ENCODE assay signal across 8 cellular contexts in the genomic region with DNA sequence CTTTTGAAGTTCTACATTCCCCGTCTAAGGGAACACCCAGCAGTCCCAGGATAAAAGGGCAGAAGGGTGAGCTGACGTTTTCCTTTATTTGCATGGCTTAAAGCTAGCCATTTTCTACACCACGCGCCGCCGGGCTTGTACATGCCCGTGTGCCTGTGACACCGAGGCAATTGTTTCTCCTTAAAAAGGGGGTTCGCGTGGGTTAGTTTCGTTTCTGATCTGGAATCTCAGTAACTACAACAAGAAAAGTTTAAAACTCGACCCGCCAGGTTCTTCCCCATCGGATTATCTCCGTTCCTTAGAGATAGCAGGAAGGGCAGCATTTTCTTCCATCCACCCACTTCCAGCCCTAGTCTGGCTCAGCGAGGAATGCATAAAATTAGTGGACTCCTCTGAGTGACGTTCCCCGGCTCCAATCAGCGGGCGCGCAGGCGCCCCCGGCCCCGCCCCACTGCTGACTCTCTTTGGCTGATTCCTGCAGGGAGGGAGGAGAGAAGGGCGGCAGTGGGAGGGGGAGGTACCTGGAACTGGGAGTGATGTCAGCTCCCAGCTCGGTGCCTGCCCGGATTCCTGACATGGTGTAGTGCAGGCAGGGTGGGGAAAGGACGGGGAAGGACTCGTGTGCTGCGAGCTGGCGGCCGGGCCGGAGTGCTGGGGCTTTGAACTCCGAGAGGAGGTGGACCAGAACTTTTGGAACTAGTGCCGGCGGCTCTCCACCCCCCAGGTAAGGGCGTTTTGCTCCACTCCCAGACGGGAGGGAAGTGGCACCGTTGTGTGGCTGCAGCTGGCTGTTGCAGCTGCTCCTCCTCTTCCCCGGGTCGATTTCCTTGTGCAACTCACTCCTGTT. TPM values are rescaled to one million over a fixed set of nuclear protein-coding genes. Genes with fewer than 3 reads are reported as not detected.
DNase-seq lines count a peak whose midpoint lies in the region; ATAC-seq and TF ChIP-seq lines count a peak whose summit lies in the region.

A gene (plus strand): TSS at position 565 of the 847 bp plus-strand sequence. CDS start 109,191 bp downstream, outside the sequence.

- H3K4me2 ChIP-seq in BLaER1: peak within 1 kb of the TSS; percentile 84

- H3K9ac ChIP-seq in BLaER1 (peak within 1 kb of the TSS; percentile 81), colonic mucosa (ENCODE audit: low read depth in 2 of 2, low read length in 2 of 2) (peak within 1 kb of the TSS; percentile 84 to 90)

- H3K27me3 ChIP-seq in BLaER1 (no peaks in the 10 kb centered on the region), colonic mucosa (no peaks in the 10 kb centered on the region), layer of hippocampus (ENCODE audit: control insufficient read depth, insufficient read depth, low read length) (no peaks in the 10 kb centered on the region)

- TF ChIP-seq CTCF in colonic mucosa (IDR thresholded peaks at IDR 0.05): no peak

- H3K27ac Mint-ChIP-seq in activated CD4-positive, alpha-beta T cell treated with anti-CD3 and anti-CD28 coated beads, Interleukin-2, amount 10 ng/mL, durations not matched to agents 24 days and 14 days: peak within 1 kb of the TSS; percentile 91

- H3K4me3 Mint-ChIP-seq in activated CD4-positive, alpha-beta T cell treated with anti-CD3 and anti-CD28 coated beads, Interleukin-2, amount 10 ng/mL, durations not matched to agents 24 days and 14 days: peak within 1 kb of the TSS; percentile 96

- peaks cover 1% of the 10 kb centered on the region for H3K36me3 Mint-ChIP-seq in activated CD4-positive, alpha-beta T cell treated with anti-CD3 and anti-CD28 coated beads, Interleukin-2, amount 10 ng/mL, durations not matched to agents 24 days and 14 days (ENCODE audit: low read depth)

- peak; percentile 82 for DNase-seq in GM19240 (ENCODE audit: insufficient read length, low spot score)
- peak; percentile 97 for DNase-seq in NCI-H526 treated with DMSO at 0.1 percent for 48 hours (lab: John Stamatoyannopoulos, UW)
- peak; percentile 96 for DNase-seq in activated CD4-positive, alpha-beta T cell treated with anti-CD3 and anti-CD28 coated beads, Interleukin-2, amount 10 ng/mL, durations not matched to agents 24 days and 14 days
- peak; percentile 100 for DNase-seq in colonic mucosa
- peak; percentile 99 for DNase-seq in stimulated activated CD4-positive, alpha-beta T cell treated with anti-CD3 and anti-CD28 coated beads, Interleukin-1b, Interleukin-23, amount 100 ng/mL, for 4 hours (ENCODE audit: low read depth in 2 of 2)

- peak; percentile 90 for ATAC-seq in HG03460 (IDR thresholded peaks at IDR 0.05; ENCODE audit: unreplicated experiment)

- H4K20me1 ChIP-seq in BLaER1: no peaks in the 10 kb centered on the region

- peaks cover 34% of the 10 kb centered on the region for H3K4me1 Mint-ChIP-seq in activated CD4-positive, alpha-beta T cell treated with anti-CD3 and anti-CD28 coated beads, Interleukin-2, amount 10 ng/mL, durations not matched to agents 24 days and 14 days

- H3K4me1 ChIP-seq in BLaER1: peaks cover 52% of the 10 kb centered on the region
- H3K4me1 ChIP-seq in colonic mucosa: peaks cover 4% of the 10 kb centered on the region

- no peaks in the 10 kb centered on the region for H3K9me3 ChIP-seq in BLaER1
- H3K9me3 ChIP-seq in colonic mucosa: no peaks in the 10 kb centered on the region

- peak within 1 kb of the TSS; percentile 79 for H3K27ac ChIP-seq in BLaER1
- peak within 1 kb of the TSS; percentile 89 for H3K27ac ChIP-seq in colonic mucosa
- peak within 1 kb of the TSS; percentile 87 for H3K27ac ChIP-seq in layer of hippocampus (ENCODE audit: low read depth, low read length)

- H3K36me3 ChIP-seq in BLaER1 (no peaks in the 10 kb centered on the region), colonic mucosa (no peaks in the 10 kb centered on the region)

- peaks cover 42% of the 10 kb centered on the region for H3K27me3 Mint-ChIP-seq in activated CD4-positive, alpha-beta T cell treated with anti-CD3 and anti-CD28 coated beads, Interleukin-2, amount 10 ng/mL, durations not matched to agents 24 days and 14 days

- intact Hi-C loops in activated CD4-positive, alpha-beta T cell treated with anti-CD3 and anti-CD28 coated beads, Interleukin-2, amount 10 ng/mL, durations not matched to agents 24 days and 14 days (cut with micrococcal nuclease): loop anchor here (1.0 to 10.0 kb wide), 9 partner anchors 10 to 589 kb away; a partner anchor contains a TSS
- intact Hi-C loops in colonic mucosa (cut with DNase I): no loop called here

- H3K4me3 ChIP-seq in BLaER1 (peak within 1 kb of the TSS; percentile 84), colonic mucosa (peak within 1 kb of the TSS; percentile 68)

- no peaks in the 10 kb centered on the region for H3K9me3 Mint-ChIP-seq in activated CD4-positive, alpha-beta T cell treated with anti-CD3 and anti-CD28 coated beads, Interleukin-2, amount 10 ng/mL, durations not matched to agents 24 days and 14 days

RNA-seq across cellular contexts. Expression of the gene that starts here (rescaled TPM):
- total RNA-seq in activated CD4-positive, alpha-beta T cell treated with anti-CD3 and anti-CD28 coated beads, Interleukin-2, amount 10 ng/mL, durations not matched to agents 24 days and 14 days: 29.0 and 32.0 TPM in 2 replicates
- total RNA-seq in colonic mucosa: 10 to 100 TPM; 40.1 to 44.7 TPM

Comparison
In these comparisons a context has a peak if more than half of its experiments do, and no peak if none do; other contexts are left out.
1. Peak in every context shown above with its lines: DNase-seq, ATAC-seq, H3K4me3 ChIP-seq and H3K27ac ChIP-seq.